Comparison of ENCODE assay signal across 1 cellular context in genomic region chr7:77866791-77867190, GRCh38.
TF ChIP-seq lines count a peak whose summit lies in the region.

No MANE protein-coding gene starts in this region.

TF ChIP-seq in HepG2, 621 proteins besides CTCF, POLR2A, EP300 and RAD21 (continued from another document and continues in another):
- TF ChIP-seq ZNF770 (CRISPR knock-in tag; IDR thresholded peaks at IDR 0.05), result no peak
- peak; percentile 88 for TF ChIP-seq TFE3 (CRISPR knock-in tag; IDR thresholded peaks at IDR 0.05)
- TF ChIP-seq THYN1 (CRISPR knock-in tag; IDR thresholded peaks at IDR 0.05; ENCODE audit: borderline replicate concordance, low read depth), result no peak
- no peak for TF ChIP-seq SOX6 (IDR thresholded peaks at IDR 0.05)
- TF ChIP-seq SOX6 (CRISPR knock-in tag; IDR thresholded peaks at IDR 0.05), result no peak
- TF ChIP-seq FOXA3 (CRISPR knock-in tag; IDR thresholded peaks at IDR 0.05), result peak; percentile 46; the same call in 1 of the 2 replicates
- TF ChIP-seq ERF (CRISPR knock-in tag; IDR thresholded peaks at IDR 0.05), result no peak
- no peak for TF ChIP-seq ARID4A (CRISPR knock-in tag; IDR thresholded peaks at IDR 0.05; ENCODE audit: borderline replicate concordance)
- no peak for TF ChIP-seq PRDM10 (CRISPR knock-in tag; IDR thresholded peaks at IDR 0.05; ENCODE audit: low read depth)
- peak; percentile 14; the same call in 1 of the 2 replicates for TF ChIP-seq KAT8 (CRISPR knock-in tag; IDR thresholded peaks at IDR 0.05)
- TF ChIP-seq TEAD2 (CRISPR knock-in tag; IDR thresholded peaks at IDR 0.05), result no peak
- TF ChIP-seq SOX13 (IDR thresholded peaks at IDR 0.05), result no peak
- TF ChIP-seq SOX13 (CRISPR knock-in tag; conservative IDR thresholded peaks at IDR 0.05 in 1 of 2, IDR thresholded peaks at IDR 0.05 in 1 of 2), result no peak
- TF ChIP-seq ZNF781 (CRISPR knock-in tag; IDR thresholded peaks at IDR 0.05; ENCODE audit: borderline replicate concordance, not compliant biosample characterization), result no peak
- TF ChIP-seq SPEN (CRISPR knock-in tag; IDR thresholded peaks at IDR 0.05; ENCODE audit: low read depth), result no peak
- TF ChIP-seq GTF3A (CRISPR knock-in tag; conservative IDR thresholded peaks at IDR 0.05), result no peak
- no peak for TF ChIP-seq TBP (CRISPR knock-in tag; IDR thresholded peaks at IDR 0.05)
- TF ChIP-seq FOXC1 (CRISPR knock-in tag; IDR thresholded peaks at IDR 0.05; ENCODE audit: borderline replicate concordance), result no peak
- no peak for TF ChIP-seq GABPB1 (CRISPR knock-in tag; IDR thresholded peaks at IDR 0.05)
- TF ChIP-seq ZBTB42 (CRISPR knock-in tag; IDR thresholded peaks at IDR 0.05), result no peak
- peak; percentile 74 for TF ChIP-seq CEBPG (CRISPR knock-in tag; IDR thresholded peaks at IDR 0.05)
- TF ChIP-seq FIP1L1 (IDR thresholded peaks at IDR 0.05; ENCODE audit: borderline replicate concordance, insufficient read depth, low read depth, low read length), result no peak
- TF ChIP-seq ZNF883 (CRISPR knock-in tag; IDR thresholded peaks at IDR 0.05; ENCODE audit: not compliant biosample characterization), result no peak
- TF ChIP-seq ATF4 (CRISPR knock-in tag; IDR thresholded peaks at IDR 0.05), result peak in 1 of 2 experiments; percentile 65; a peak in 1 of 4 replicates
- TF ChIP-seq POGK (CRISPR knock-in tag; conservative IDR thresholded peaks at IDR 0.05), result no peak
- no peak for TF ChIP-seq ZFP37 (CRISPR knock-in tag; IDR thresholded peaks at IDR 0.05; ENCODE audit: borderline replicate concordance)
- TF ChIP-seq IRF2 (CRISPR knock-in tag; IDR thresholded peaks at IDR 0.05), result no peak
- TF ChIP-seq CSRNP2 (CRISPR knock-in tag; conservative IDR thresholded peaks at IDR 0.05; ENCODE audit: low read depth), result no peak
- no peak for TF ChIP-seq ZNF772 (CRISPR knock-in tag; IDR thresholded peaks at IDR 0.05)
- TF ChIP-seq FOXK2 (IDR thresholded peaks at IDR 0.05), result no peak
- no peak for TF ChIP-seq ZBTB25 (CRISPR knock-in tag; IDR thresholded peaks at IDR 0.05)
- peak; percentile 43; the same call in 1 of the 2 replicates for TF ChIP-seq ATF7 (IDR thresholded peaks at IDR 0.05)
- TF ChIP-seq ATF7 (CRISPR knock-in tag; IDR thresholded peaks at IDR 0.05), result no peak
- TF ChIP-seq IRX3 (CRISPR knock-in tag; IDR thresholded peaks at IDR 0.05; ENCODE audit: borderline replicate concordance, low read depth), result no peak
- TF ChIP-seq ZNF552 (CRISPR knock-in tag; IDR thresholded peaks at IDR 0.05; ENCODE audit: borderline replicate concordance), result no peak
- TF ChIP-seq CEBPZ (IDR thresholded peaks at IDR 0.05; ENCODE audit: low read length), result no peak
- TF ChIP-seq ZFP62 (CRISPR knock-in tag; IDR thresholded peaks at IDR 0.05), result no peak
- no peak for TF ChIP-seq ZNF205 (CRISPR knock-in tag; IDR thresholded peaks at IDR 0.05)
- no peak for TF ChIP-seq POGZ (CRISPR knock-in tag; IDR thresholded peaks at IDR 0.05)
- no peak for TF ChIP-seq SMC3 (IDR thresholded peaks at IDR 0.05; ENCODE audit: low read length)
- no peak for TF ChIP-seq ZNF841 (CRISPR knock-in tag; IDR thresholded peaks at IDR 0.05; ENCODE audit: borderline replicate concordance)
- TF ChIP-seq REPIN1 (CRISPR knock-in tag; IDR thresholded peaks at IDR 0.05; ENCODE audit: borderline replicate concordance, low read depth), result no peak
- TF ChIP-seq FOXA1 (IDR thresholded peaks at IDR 0.05), result no peak
- peak; percentile 30; the same call in 1 of the 2 replicates for TF ChIP-seq FOXA1 (CRISPR knock-in tag; IDR thresholded peaks at IDR 0.05)
- TF ChIP-seq MED13 (CRISPR knock-in tag; IDR thresholded peaks at IDR 0.05), result no peak
- TF ChIP-seq YEATS2 (CRISPR knock-in tag; IDR thresholded peaks at IDR 0.05; ENCODE audit: borderline replicate concordance), result no peak
